11 cellular contexts compared by ENCODE assay signal in genomic region chr5:53991942-53992341, GRCh38.
DNase-seq lines count a peak whose midpoint lies in the region; ATAC-seq and TF ChIP-seq lines count a peak whose summit lies in the region.
"Had no signal": no experiment of that assay in that cellular context is flagged by ENCODE, and none has a peak within 500 bp of the region (broad histone marks: within the 10 kb centered on the region; RNA-seq: fewer than 3 reads in every experiment).

No MANE protein-coding gene starts in this region.

- H3K27me3 ChIP-seq in GM06990 (replicated peaks; ENCODE audit: control insufficient read depth, insufficient read depth, low read length) (no peaks in the 10 kb centered on the region), Karpas-422 (ENCODE audit: low read length) (no peaks in the 10 kb centered on the region), liver (ENCODE audit: control insufficient read depth in 4 of 4, insufficient read depth in 4 of 4, low read length in 3 of 4) (no peaks in the 10 kb centered on the region), neuronal stem cell (ENCODE audit: control insufficient read depth in 3 of 3, insufficient read depth in 3 of 3, low read depth in 1 of 3, low read length in 3 of 3) (no peaks in the 10 kb centered on the region)

- H3K9me3 Mint-ChIP-seq in WTC11: no peaks in the 10 kb centered on the region
- H3K9me3 Mint-ChIP-seq: naive B cell had no signal

- ATAC-seq in WTC11 (no peak), mucosa of descending colon (no peak)

- no peak overlapping the region for H3K23ac ChIP-seq in neuronal stem cell (ENCODE audit: low read depth, low read length, poor library complexity)

- TF ChIP-seq CTCF in GM06990 (IDR thresholded peaks at IDR 0.05; ENCODE audit: insufficient read depth, low read length, poor library complexity, severe bottlenecking): peak; percentile 32
- peak; percentile 45; the same call in 1 of the 2 replicates for TF ChIP-seq CTCF in WTC11 (IDR thresholded peaks at IDR 0.05)
- peak; percentile 45 for TF ChIP-seq CTCF in liver (IDR thresholded peaks at IDR 0.05; ENCODE audit: low read depth, low read length, missing input control)
- no peak for TF ChIP-seq CTCF in mucosa of descending colon (IDR thresholded peaks at IDR 0.05)

- H2BK5ac ChIP-seq in neuronal stem cell (ENCODE audit: low read length): no peak overlapping the region

- H3K79me2 ChIP-seq in Karpas-422 (ENCODE audit: low read length): no peaks in the 10 kb centered on the region

- no peak overlapping the region for H3K4me3 ChIP-seq in GM06990 (replicated peaks; ENCODE audit: low read depth, low read length)
- H3K4me3 ChIP-seq in Karpas-422 (ENCODE audit: low read length): no peak overlapping the region
- H3K4me3 ChIP-seq in liver (ENCODE audit: low read depth in 1 of 3, low read length in 3 of 3): no peak overlapping the region
- no peak overlapping the region for H3K4me3 ChIP-seq in mucosa of descending colon
- no peak overlapping the region for H3K4me3 ChIP-seq in neuronal stem cell (ENCODE audit: low read length in 2 of 2)

- H2BK12ac ChIP-seq in neuronal stem cell (ENCODE audit: low read length): no peak overlapping the region

- H2BK120ac ChIP-seq in neuronal stem cell (ENCODE audit: low read depth, low read length): no peak overlapping the region

- H3K9me2 ChIP-seq in Karpas-422 (replicated peaks; ENCODE audit: insufficient read depth, low read length): no peaks in the 10 kb centered on the region

- H2AK5ac ChIP-seq in neuronal stem cell (ENCODE audit: low read depth, low read length): no peak overlapping the region

- H2BK15ac ChIP-seq in neuronal stem cell (ENCODE audit: low read length): no peak overlapping the region

- H3K4me1 ChIP-seq in Karpas-422 (ENCODE audit: low read length) (no peaks in the 10 kb centered on the region), liver (ENCODE audit: control insufficient read depth in 4 of 4, insufficient read depth in 4 of 4, low read length in 3 of 4) (no peaks in the 10 kb centered on the region), mucosa of descending colon (ENCODE audit: low read depth) (no peaks in the 10 kb centered on the region), neuronal stem cell (ENCODE audit: control insufficient read depth in 2 of 2, insufficient read depth in 1 of 2, low read depth in 1 of 2, low read length in 2 of 2) (no peaks in the 10 kb centered on the region)

- CTCF ChIA-PET in WTC11 (lab: Charles Lee): interaction anchor here (0.6 to 1.6 kb wide), 6 partner anchors 61 to 847 kb away, joined by 3 to 8 read pairs (median 3); no protein-coding TSS in a partner anchor

- H4K8ac ChIP-seq in neuronal stem cell (ENCODE audit: low read depth, low read length): no peak overlapping the region

- no peaks in the 10 kb centered on the region for H4K20me1 ChIP-seq in Karpas-422 (ENCODE audit: insufficient read depth, low read depth, low read length)

- H3K4me3 Mint-ChIP-seq in WTC11: no peak overlapping the region
- H3K4me3 Mint-ChIP-seq: naive B cell had no signal

- no peaks in the 10 kb centered on the region for H3K79me1 ChIP-seq in neuronal stem cell (ENCODE audit: low read depth, low read length)

- intact Hi-C loops in mucosa of descending colon (cut with DNase I, micrococcal nuclease): no loop called here

- no peak overlapping the region for H3K14ac ChIP-seq in neuronal stem cell (ENCODE audit: low read length)

- H3K4me2 ChIP-seq in Karpas-422 (ENCODE audit: low read depth, low read length, poor library complexity, severe bottlenecking) (no peak overlapping the region), neuronal stem cell (ENCODE audit: insufficient read depth, low read length, poor library complexity, severe bottlenecking) (no peak overlapping the region)

- H2AFZ ChIP-seq in Karpas-422 (ENCODE audit: low read length) (no peak overlapping the region), neuronal stem cell (ENCODE audit: low read length) (no peak overlapping the region)

- H3K9ac ChIP-seq in Karpas-422 (ENCODE audit: low read length): no peak overlapping the region
- H3K9ac ChIP-seq in liver (ENCODE audit: low read depth in 1 of 2, low read length in 2 of 2): no peak overlapping the region
- H3K9ac ChIP-seq in neuronal stem cell (ENCODE audit: low read depth, low read length, poor library complexity): no peak overlapping the region

- 97% methylated on average over 4 of the region's 4 CpGs for WGBS in liver
- no CpG with 5 or more reads among the region's 4 CpGs for WGBS in neuronal stem cell (ENCODE audit: extremely low coverage in 2 of 2, insufficient read length in 2 of 2, insufficient replicate concordance in 1 of 2), 2 donors

- no peaks in the 10 kb centered on the region for H3K9me3 ChIP-seq in Karpas-422 (ENCODE audit: low read length)
- no peaks in the 10 kb centered on the region for H3K9me3 ChIP-seq in liver (ENCODE audit: control insufficient read depth in 4 of 4, low read length in 3 of 4)
- no peaks in the 10 kb centered on the region for H3K9me3 ChIP-seq in mucosa of descending colon
- H3K9me3 ChIP-seq in neuronal stem cell (replicated peaks in 1 of 2; ENCODE audit: control insufficient read depth in 2 of 2, insufficient read depth in 1 of 2, low read depth in 1 of 2, low read length in 2 of 2): no peaks in the 10 kb centered on the region

- H3K36me3 Mint-ChIP-seq in WTC11: no peaks in the 10 kb centered on the region

- POLR2A ChIA-PET in WTC11 (lab: Charles Lee): no interaction called here

- H4K91ac ChIP-seq in neuronal stem cell (ENCODE audit: low read depth, low read length, poor library complexity): no peak overlapping the region

- H3K27ac Mint-ChIP-seq in WTC11: no peak overlapping the region

- no peaks in the 10 kb centered on the region for H3K27me3 Mint-ChIP-seq in WTC11 (ENCODE audit: low read depth)
- H3K27me3 Mint-ChIP-seq: naive B cell had no signal

- H3K27ac ChIP-seq in Karpas-422 (ENCODE audit: low read length) (no peak overlapping the region), liver (ENCODE audit: low read depth in 1 of 2, low read length in 2 of 2) (no peak overlapping the region), neuronal stem cell (replicated peaks; ENCODE audit: low read length) (no peak overlapping the region)

- H3K4me1 Mint-ChIP-seq in WTC11: peaks cover 41% of the 10 kb centered on the region
- H3K4me1 Mint-ChIP-seq: naive B cell had no signal

- no peak for DNase-seq in GM06990 (ENCODE audit: extremely low read depth, insufficient read length)
- peak; percentile 56 for DNase-seq in Karpas-422
- DNase-seq in WTC11 (ENCODE audit: low spot score): no peak
- DNase-seq in mucosa of descending colon: no peak
- DNase-seq in SHP77 treated with DMSO at 0.1 percent for 48 hours (lab: John Stamatoyannopoulos, UW): no peak
- no peak for DNase-seq in neuronal stem cell (ENCODE audit: low spot score)
- no peak for DNase-seq in ureter (ENCODE audit: low spot score)
- DNase-seq: effector CD4-positive, alpha-beta T cell; naive B cell; NCI-H2029 treated with DMSO at 0.1 percent for 48 hours had no signal

- no peak overlapping the region for H3K4ac ChIP-seq in neuronal stem cell (ENCODE audit: low read length)

- peak; percentile 63 to 83 for TF ChIP-seq RAD21 in liver (IDR thresholded peaks at IDR 0.05)

- H3K36me3 ChIP-seq in GM06990 (ENCODE audit: control insufficient read depth, insufficient read depth, low read length) (no peaks in the 10 kb centered on the region), Karpas-422 (ENCODE audit: insufficient read depth, low read length) (no peaks in the 10 kb centered on the region), liver (ENCODE audit: control insufficient read depth in 4 of 4, insufficient read depth in 3 of 4, low read depth in 1 of 4, low read length in 3 of 4) (no peaks in the 10 kb centered on the region), mucosa of descending colon (ENCODE audit: low read depth) (no peaks in the 10 kb centered on the region), neuronal stem cell (replicated peaks in 1 of 2; ENCODE audit: control insufficient read depth in 2 of 2, insufficient read depth in 2 of 2, low read length in 2 of 2) (no peaks in the 10 kb centered on the region)

- H3K18ac ChIP-seq in neuronal stem cell (ENCODE audit: low read length): no peak overlapping the region

TF ChIP-seq in WTC11, 78 proteins besides CTCF, POLR2A, EP300 and RAD21 (continues in another document):
- no peak for TF ChIP-seq ERG (CRISPR knock-in tag; IDR thresholded peaks at IDR 0.05)
- no peak for TF ChIP-seq MAX (CRISPR knock-in tag; IDR thresholded peaks at IDR 0.05)
- no peak for TF ChIP-seq NR3C1 (CRISPR knock-in tag; conservative IDR thresholded peaks at IDR 0.05; ENCODE audit: low read depth)
- TF ChIP-seq SP1 (CRISPR knock-in tag; conservative IDR thresholded peaks at IDR 0.05): no peak

TF ChIP-seq in liver, 16 proteins besides CTCF, POLR2A, EP300 and RAD21 (continues in another document):
- no peak for TF ChIP-seq ZBTB33 (IDR thresholded peaks at IDR 0.05)
- no peak for TF ChIP-seq HNF4G (IDR thresholded peaks at IDR 0.05)
